ENCODE assay signal across 8 cellular contexts in genomic region chr5:163505475-163506457, GRCh38.
A peak's percentile ranks its signal among the peaks of the same experiment; 100 is the strongest.
DNase-seq lines count a peak whose midpoint lies in the region; ATAC-seq lines count a peak whose summit lies in the region.

Gene MAT2B, plus strand, starts transcription at chr5:163505619. Its CDS starts 68 bp downstream, at chr5:163505687.

- ATAC-seq in GM19035 (IDR thresholded peaks at IDR 0.05; ENCODE audit: unreplicated experiment) (peak; percentile 86), HG03354 (IDR thresholded peaks at IDR 0.05; ENCODE audit: poor library complexity, severe bottlenecking, unreplicated experiment) (peak; percentile 92)
- ATAC-seq in central memory CD8-positive, alpha-beta T cell (replicated peaks; ENCODE audit: extremely low read depth, poor library complexity, severe bottlenecking): peak; percentile 92

- H3K27ac Mint-ChIP-seq in central memory CD8-positive, alpha-beta T cell (ENCODE audit: low read depth): peak within 1 kb of the TSS; percentile 98

- no peaks in the 10 kb centered on the region for H3K27me3 Mint-ChIP-seq in central memory CD8-positive, alpha-beta T cell

- peak within 1 kb of the TSS; percentile 98 for H3K4me3 Mint-ChIP-seq in central memory CD8-positive, alpha-beta T cell

- H3K36me3 Mint-ChIP-seq in central memory CD8-positive, alpha-beta T cell (ENCODE audit: insufficient read depth): peaks cover 32% of the 10 kb centered on the region

- DNase-seq in AG20443 (ENCODE audit: low spot score): peak; percentile 96
- DNase-seq in NCI-H446 (lab: John Stamatoyannopoulos, UW): peak; percentile 78 to 95
- DNase-seq in activated CD4-positive, CD25-positive, alpha-beta regulatory T cell treated with anti-CD3 and anti-CD28 coated beads, Interleukin-2, amount 50 U/mL, for 16 hours (ENCODE audit: low read depth, low spot score): peak; percentile 92
- peak; percentile 86 to 93 for DNase-seq in central memory CD8-positive, alpha-beta T cell (ENCODE audit: low spot score in 2 of 2)
- peak; percentile 98 for DNase-seq in islet precursor cell
- DNase-seq in stimulated activated CD4-positive, alpha-beta T cell treated with anti-CD3 and anti-CD28 coated beads, Interleukin-12 subunit alpha, Interleukin-12 subunit beta, amount 100 ng/mL, for 48 hours (ENCODE audit: low read depth in 2 of 3, low spot score in 1 of 3): peak; percentile 85 to 95 (median 91)

- H3K9me3 Mint-ChIP-seq in central memory CD8-positive, alpha-beta T cell: no peaks in the 10 kb centered on the region

- peaks cover 69% of the 10 kb centered on the region for H3K4me1 Mint-ChIP-seq in central memory CD8-positive, alpha-beta T cell

Comparison
In these comparisons a context has a peak if more than half of its experiments do, and no peak if none do; other contexts are left out.
1. Peak in every context shown above with its lines: DNase-seq and ATAC-seq.